In genomic region chr2:232336956-232337700, GRCh38 we compare ENCODE assay signal across 32 cellular contexts. TPM values are rescaled to one million over a fixed set of nuclear protein-coding genes. Genes with fewer than 3 reads are reported as not detected.
DNase-seq lines count a peak whose midpoint lies in the region; TF ChIP-seq lines count a peak whose summit lies in the region.
"Had no signal": no experiment of that assay in that cellular context is flagged by ENCODE, and none has a peak within 500 bp of the region (broad histone marks: within the 10 kb centered on the region; RNA-seq: fewer than 3 reads in every experiment).

No MANE protein-coding gene starts in this region.

- H3K9me3 ChIP-seq in BLaER1 (no peaks in the 10 kb centered on the region), ovary (no peaks in the 10 kb centered on the region)

- H3K4me3 ChIP-seq in BLaER1 (no peak overlapping the region), ovary (no peak overlapping the region)
- H3K4me3 ChIP-seq: hepatocyte, lung, smooth muscle cell had no signal

- H3K4me1 ChIP-seq in BLaER1: peaks cover 24% of the 10 kb centered on the region
- no peaks in the 10 kb centered on the region for H3K4me1 ChIP-seq in ovary (ENCODE audit: insufficient read depth)

- no peaks in the 10 kb centered on the region for H3K9me3 Mint-ChIP-seq in activated CD4-positive, alpha-beta memory T cell treated with anti-CD3 and anti-CD28 coated beads for 36 hours
- no peaks in the 10 kb centered on the region for H3K9me3 Mint-ChIP-seq in activated CD4-positive, alpha-beta memory T cell treated with anti-CD3 and anti-CD28 coated beads, Interleukin-2, amount 10 ng/mL, durations not matched to agents 7 days and 5 days
- H3K9me3 Mint-ChIP-seq in T-helper 2 cell treated with Interferon-gamma antibody and Interleukin-4, amounts not matched to agents 5 μg/mL and 100 μg/mL, for 36 hours: no peaks in the 10 kb centered on the region
- H3K9me3 Mint-ChIP-seq: immature natural killer cell; neural crest cell; stimulated activated naive CD8-positive, alpha-beta T cell treated with anti-CD3 and anti-CD28 coated beads, Interleukin-15, Interleukin-2, amounts not matched to agents 100 ng/mL and 50 ng/mL, for 24 hours had no signal

- peak overlapping the region; percentile 22 for H3K4me2 ChIP-seq in BLaER1
- H3K4me2 ChIP-seq: hepatocyte, smooth muscle cell had no signal

- H3K27me3 ChIP-seq in BLaER1 (no peaks in the 10 kb centered on the region), ovary (no peaks in the 10 kb centered on the region)
- H3K27me3 ChIP-seq: hepatocyte had no signal

- H3K27ac Mint-ChIP-seq in activated CD4-positive, alpha-beta memory T cell treated with anti-CD3 and anti-CD28 coated beads for 36 hours: no peak overlapping the region
- no peak overlapping the region for H3K27ac Mint-ChIP-seq in activated CD4-positive, alpha-beta memory T cell treated with anti-CD3 and anti-CD28 coated beads, Interleukin-2, amount 10 ng/mL, durations not matched to agents 7 days and 5 days
- H3K27ac Mint-ChIP-seq in T-helper 2 cell treated with Interferon-gamma antibody and Interleukin-4, amounts not matched to agents 5 μg/mL and 100 μg/mL, for 36 hours: no peak overlapping the region
- H3K27ac Mint-ChIP-seq: activated naive CD8-positive, alpha-beta T cell; immature natural killer cell; stimulated activated naive CD8-positive, alpha-beta T cell treated with anti-CD3 and anti-CD28 coated beads, Interleukin-15, Interleukin-2, amounts not matched to agents 100 ng/mL and 50 ng/mL, for 24 hours had no signal

- TF ChIP-seq CTCF in ovary (IDR thresholded peaks at IDR 0.05): no peak
- no peak for TF ChIP-seq CTCF in RWPE1 (conservative IDR thresholded peaks at IDR 0.05; ENCODE audit: low read depth)

- CTCF ChIA-PET in activated CD4-positive, alpha-beta memory T cell treated with anti-CD3 and anti-CD28 coated beads for 36 hours (lab: Charles Lee): interaction anchor here (0.6 to 1.9 kb wide), 5 partner anchors 15 to 102 kb away, joined by 3 to 9 read pairs (median 5); no protein-coding TSS in a partner anchor
- CTCF ChIA-PET in activated CD4-positive, alpha-beta memory T cell treated with anti-CD3 and anti-CD28 coated beads, Interleukin-2, amount 10 ng/mL, durations not matched to agents 7 days and 5 days (lab: Charles Lee): interaction anchor here (2.7 kb wide), 1 partner anchor 30 kb away, joined by 6 read pairs; no protein-coding TSS in a partner anchor
- CTCF ChIA-PET in RWPE1 (lab: Yijun Ruan, JAX): interaction anchor here (0.6 to 1.6 kb wide), 2 partner anchors 10 to 270 kb away, joined by 3 read pairs; no protein-coding TSS in a partner anchor

- peak; percentile 3 for DNase-seq in activated CD4-positive, alpha-beta memory T cell treated with anti-CD3 and anti-CD28 coated beads for 36 hours
- DNase-seq in activated CD4-positive, alpha-beta memory T cell treated with anti-CD3 and anti-CD28 coated beads, Interleukin-2, amount 10 ng/mL, durations not matched to agents 7 days and 5 days: no peak
- DNase-seq in cardiac septum (ENCODE audit: low spot score): peak; percentile 68
- DNase-seq in ovary: peak in 4 of 5 donors; percentile 3 to 23 (median 12)
- DNase-seq in HPDE6-E6E7 (ENCODE audit: extremely low spot score): no peak
- no peak for DNase-seq in T-helper 2 cell treated with Interferon-gamma antibody and Interleukin-4, amounts not matched to agents 5 μg/mL and 100 μg/mL, for 36 hours (ENCODE audit: low spot score)
- no peak for DNase-seq in RWPE1 (ENCODE audit: low spot score)
- DNase-seq: Calu3; effector CD8-positive, alpha-beta T cell; erythroblast; foreskin fibroblast; immature natural killer cell; NCI-H1048; NCI-H1930; NCI-H226; NCI-H748 treated with DMSO at 0.1 percent for 48 hours; stimulated activated CD4-positive, alpha-beta T cell treated with anti-CD3 and anti-CD28 coated beads, Interleukin-4, amount 100 ng/mL, for 24 hours; T1000; trophoblast cell had no signal

- WGBS in ovary, 3 donors: 80 to 85% (median 82%) methylated on average over 17 of the region's 17 CpGs

- peak overlapping the region; percentile 11; the same call in 1 of the 2 replicates for H3K9ac ChIP-seq in BLaER1

- no peaks in the 10 kb centered on the region for H4K20me1 ChIP-seq in BLaER1

- H3K4me3 Mint-ChIP-seq in activated CD4-positive, alpha-beta memory T cell treated with anti-CD3 and anti-CD28 coated beads for 36 hours: no peak overlapping the region
- H3K4me3 Mint-ChIP-seq in activated CD4-positive, alpha-beta memory T cell treated with anti-CD3 and anti-CD28 coated beads, Interleukin-2, amount 10 ng/mL, durations not matched to agents 7 days and 5 days: no peak overlapping the region
- no peak overlapping the region for H3K4me3 Mint-ChIP-seq in T-helper 2 cell treated with Interferon-gamma antibody and Interleukin-4, amounts not matched to agents 5 μg/mL and 100 μg/mL, for 36 hours
- H3K4me3 Mint-ChIP-seq: activated naive CD8-positive, alpha-beta T cell; immature natural killer cell; neural crest cell; stimulated activated naive CD8-positive, alpha-beta T cell treated with anti-CD3 and anti-CD28 coated beads, Interleukin-15, Interleukin-2, amounts not matched to agents 100 ng/mL and 50 ng/mL, for 24 hours had no signal

- POLR2A ChIA-PET in activated CD4-positive, alpha-beta memory T cell treated with anti-CD3 and anti-CD28 coated beads for 36 hours (lab: Charles Lee): no interaction called here
- POLR2A ChIA-PET in activated CD4-positive, alpha-beta memory T cell treated with anti-CD3 and anti-CD28 coated beads, Interleukin-2, amount 10 ng/mL, durations not matched to agents 7 days and 5 days (lab: Charles Lee): no interaction called here
- POLR2A ChIA-PET in RWPE1 (lab: Yijun Ruan, JAX; ENCODE audit: low non-redundant PET): no interaction called here

- H3K36me3 Mint-ChIP-seq in activated CD4-positive, alpha-beta memory T cell treated with anti-CD3 and anti-CD28 coated beads for 36 hours: no peaks in the 10 kb centered on the region
- H3K36me3 Mint-ChIP-seq in activated CD4-positive, alpha-beta memory T cell treated with anti-CD3 and anti-CD28 coated beads, Interleukin-2, amount 10 ng/mL, durations not matched to agents 7 days and 5 days (ENCODE audit: low read depth): no peaks in the 10 kb centered on the region
- no peaks in the 10 kb centered on the region for H3K36me3 Mint-ChIP-seq in T-helper 2 cell treated with Interferon-gamma antibody and Interleukin-4, amounts not matched to agents 5 μg/mL and 100 μg/mL, for 36 hours (ENCODE audit: low read depth)
- H3K36me3 Mint-ChIP-seq: activated naive CD8-positive, alpha-beta T cell; immature natural killer cell had no signal

- TF ChIP-seq EP300 in ovary (IDR thresholded peaks at IDR 0.05): no peak

- H3K36me3 ChIP-seq in BLaER1 (peaks cover 27% of the 10 kb centered on the region; the same call in 1 of the 2 replicates), ovary (no peaks in the 10 kb centered on the region)

- no peaks in the 10 kb centered on the region for H3K4me1 Mint-ChIP-seq in activated CD4-positive, alpha-beta memory T cell treated with anti-CD3 and anti-CD28 coated beads for 36 hours (ENCODE audit: low read depth)
- no peaks in the 10 kb centered on the region for H3K4me1 Mint-ChIP-seq in activated CD4-positive, alpha-beta memory T cell treated with anti-CD3 and anti-CD28 coated beads, Interleukin-2, amount 10 ng/mL, durations not matched to agents 7 days and 5 days
- no peaks in the 10 kb centered on the region for H3K4me1 Mint-ChIP-seq in T-helper 2 cell treated with Interferon-gamma antibody and Interleukin-4, amounts not matched to agents 5 μg/mL and 100 μg/mL, for 36 hours (ENCODE audit: low read depth)
- H3K4me1 Mint-ChIP-seq: immature natural killer cell had no signal

- intact Hi-C loops in activated CD4-positive, alpha-beta memory T cell treated with anti-CD3 and anti-CD28 coated beads for 36 hours (cut with micrococcal nuclease): no loop called here
- intact Hi-C loops in cardiac septum (cut with DNase I) (no loop called here), ovary (cut with DNase I) (no loop called here)

- no peak for TF ChIP-seq POLR2A in ovary (IDR thresholded peaks at IDR 0.05)

- peak overlapping the region; percentile 42; the same call in 1 of the 2 replicates for H3K27ac ChIP-seq in BLaER1
- no peak overlapping the region for H3K27ac ChIP-seq in ovary
- H3K27ac ChIP-seq in RWPE1: no peak overlapping the region
- H3K27ac ChIP-seq: hepatocyte had no signal

- H3K27me3 Mint-ChIP-seq in activated CD4-positive, alpha-beta memory T cell treated with anti-CD3 and anti-CD28 coated beads for 36 hours: no peaks in the 10 kb centered on the region
- no peaks in the 10 kb centered on the region for H3K27me3 Mint-ChIP-seq in activated CD4-positive, alpha-beta memory T cell treated with anti-CD3 and anti-CD28 coated beads, Interleukin-2, amount 10 ng/mL, durations not matched to agents 7 days and 5 days
- H3K27me3 Mint-ChIP-seq in T-helper 2 cell treated with Interferon-gamma antibody and Interleukin-4, amounts not matched to agents 5 μg/mL and 100 μg/mL, for 36 hours (ENCODE audit: low read depth): no peaks in the 10 kb centered on the region
- H3K27me3 Mint-ChIP-seq: activated naive CD8-positive, alpha-beta T cell; stimulated activated naive CD8-positive, alpha-beta T cell treated with anti-CD3 and anti-CD28 coated beads, Interleukin-15, Interleukin-2, amounts not matched to agents 100 ng/mL and 50 ng/mL, for 24 hours had no signal

RNA-seq across cellular contexts. Expression of gene ALPP, which starts 41.4 kb away (rescaled TPM):
- total RNA-seq in activated CD4-positive, alpha-beta memory T cell treated with anti-CD3 and anti-CD28 coated beads for 36 hours: not detected
- total RNA-seq in activated CD4-positive, alpha-beta memory T cell treated with anti-CD3 and anti-CD28 coated beads, Interleukin-2, amount 10 ng/mL, durations not matched to agents 7 days and 5 days: not detected
- not detected for total RNA-seq in cardiac septum
- 10 to 100 TPM in 2 of 7 donors, 1 to 10 TPM in 1, under 1 TPM in 2, not detected in 2; 0.20 to 21.6 (median 8.5) TPM for total RNA-seq in ovary
- polyA plus RNA-seq in ovary: not detected
- total RNA-seq: A673, Calu3, cerebellum, Daoy, LHCN-M2, neural crest cell, pulmonary artery endothelial cell had no signal
- polyA plus RNA-seq: BJ, immature natural killer cell, smooth muscle cell had no signal

Comparison
In these comparisons a context has a peak if more than half of its experiments do, and no peak if none do; other contexts are left out.
1. DNase-seq: peak in activated CD4-positive, alpha-beta memory T cell treated with anti-CD3 and anti-CD28 coated beads for 36 hours (single experiment), cardiac septum (single experiment) and ovary (4 of 5); none in activated CD4-positive, alpha-beta memory T cell treated with anti-CD3 and anti-CD28 coated beads, Interleukin-2, amount 10 ng/mL, durations not matched to agents 7 days and 5 days (single experiment), HPDE6-E6E7 (single experiment), T-helper 2 cell treated with Interferon-gamma antibody and Interleukin-4, amounts not matched to agents 5 μg/mL and 100 μg/mL, for 36 hours (single experiment) and RWPE1 (single experiment).